7 cellular contexts compared by ENCODE assay signal in genomic region chr16:2048116-2048543, GRCh38. TPM values are rescaled to one million over a fixed set of nuclear protein-coding genes. Genes with fewer than 3 reads are reported as not detected.
DNase-seq lines count a peak whose midpoint lies in the region; ATAC-seq and TF ChIP-seq lines count a peak whose summit lies in the region.

No MANE protein-coding gene starts in this region.

- peaks cover 10% of the 10 kb centered on the region for H3K4me1 ChIP-seq in HAP-1
- H3K4me1 ChIP-seq in sigmoid colon, result peaks cover 0 to 35% (median 28%) of the 10 kb centered on the region in 4 donors

- in situ Hi-C loops in HAP-1 (cut with MboI; ENCODE audit: low sequenced_read_pairs), result no loop called here

- TF ChIP-seq EP300 in sigmoid colon (IDR thresholded peaks at IDR 0.05), result no peak

- H3K4me3 ChIP-seq in HAP-1 (peak overlapping the region; percentile 70), SK-N-MC (peak overlapping the region; percentile 88), fibroblast of mammary gland (ENCODE audit: control insufficient read depth, low read depth, low read length) (peak overlapping the region; percentile 79), sigmoid colon (peak overlapping the region; percentile 87 to 95 (median 92))

- H3K9me3 ChIP-seq in HAP-1 (no peaks in the 10 kb centered on the region), SK-N-MC (ENCODE audit: low read depth, low read length) (no peaks in the 10 kb centered on the region), sigmoid colon (no peaks in the 10 kb centered on the region)

- WGBS in sigmoid colon, 2 donors, result 1% methylated on average over 30 of the region's 30 CpGs

- no peak for TF ChIP-seq POLR2A in sigmoid colon (IDR thresholded peaks at IDR 0.05)

- H3K27me3 ChIP-seq in HAP-1 (ENCODE audit: low read depth) (no peaks in the 10 kb centered on the region), sigmoid colon (no peaks in the 10 kb centered on the region)

- intact Hi-C loops in sigmoid colon (cut with DNase I), result no loop called here

- ATAC-seq in HG02571 (IDR thresholded peaks at IDR 0.05; ENCODE audit: unreplicated experiment), result no peak

- peak overlapping the region; percentile 81 for H3K9ac ChIP-seq in SK-N-MC (ENCODE audit: insufficient read length)

- H3K36me3 ChIP-seq in HAP-1 (replicated peaks) (peaks cover 8% of the 10 kb centered on the region), SK-N-MC (ENCODE audit: insufficient read depth, low read length) (peaks cover 7% of the 10 kb centered on the region; the same call in 1 of the 2 replicates), sigmoid colon (peaks cover 12 to 43% (median 17%) of the 10 kb centered on the region in 4 donors)

- DNase-seq in HAP-1 (ENCODE audit: low spot score in 2 of 2) (no peak), SK-N-MC (ENCODE audit: low read depth, low spot score) (no peak), fibroblast of mammary gland (ENCODE audit: low read depth) (no peak), sigmoid colon (no peak), superior temporal gyrus (ENCODE audit: extremely low spot score) (no peak), COLO829 (ENCODE audit: low spot score) (no peak)

- TF ChIP-seq CTCF in fibroblast of mammary gland (conservative IDR thresholded peaks at IDR 0.05; ENCODE audit: control insufficient read depth, insufficient read depth, low read depth, low read length), result no peak
- TF ChIP-seq CTCF in sigmoid colon (IDR thresholded peaks at IDR 0.05), result no peak

- H3K27ac ChIP-seq in SK-N-MC (no peak overlapping the region), sigmoid colon (peak overlapping the region; percentile 79 to 84 (median 82))

RNA-seq across cellular contexts. Expression of gene TSC2, which starts 0.3 kb away (rescaled TPM):
- total RNA-seq in sigmoid colon, result 10 to 100 TPM; 25.0 to 80.9 (median 36.9) TPM
- polyA plus RNA-seq in sigmoid colon, result 10 to 100 TPM; 16.9 to 58.4 (median 31.2) TPM

RNA-seq across cellular contexts. Expression of gene NTHL1, which starts 0.5 kb away (rescaled TPM):
- total RNA-seq in sigmoid colon, result 10 to 100 TPM; 18.4 to 33.8 (median 25.6) TPM
- polyA plus RNA-seq in sigmoid colon, result 10 to 100 TPM; 20.4 to 44.5 (median 35.6) TPM

RNA-seq across cellular contexts. Expression of gene NHERF2, which starts 21.4 kb away (rescaled TPM):
- 10 to 100 TPM; 23.5 to 57.9 (median 29.5) TPM for total RNA-seq in sigmoid colon
- 100 to 1,000 TPM in 1 of 3 donors, 10 to 100 TPM in 2; 46.7 to 105 (median 65.4) TPM for polyA plus RNA-seq in sigmoid colon

RNA-seq across cellular contexts. Expression of gene NPW, which starts 28.5 kb away (rescaled TPM):
- total RNA-seq in sigmoid colon, result not detected
- polyA plus RNA-seq in sigmoid colon, result under 1 TPM in 1 of 3 donors, not detected in 2; 0.71 TPM

RNA-seq across cellular contexts. Expression of gene ZNF598, which starts 38.5 kb away (rescaled TPM):
- 10 to 100 TPM; 12.8 to 27.2 (median 17.7) TPM for total RNA-seq in sigmoid colon
- 10 to 100 TPM; 20.3 to 57.0 (median 21.0) TPM for polyA plus RNA-seq in sigmoid colon
